In genomic region chr7:128385988-128386387, GRCh38 we compare ENCODE assay signal across 2 cellular contexts.
TF ChIP-seq lines count a peak whose summit lies in the region.
"Not testable (repeated sequence)": the region's sequence is repeated elsewhere in the genome, so short reads cannot be mapped to it uniquely, and the experiment has no call there.

No MANE protein-coding gene starts in this region.

TF ChIP-seq in K562, 482 proteins besides CTCF, POLR2A, EP300 and RAD21:
- TF ChIP-seq CEBPB (tag; IDR thresholded peaks at IDR 0.05) (peak; percentile 83), CEBPG (tag; conservative IDR thresholded peaks at IDR 0.05 in 1 of 2, IDR thresholded peaks at IDR 0.05 in 1 of 2) (peak; percentile 61 to 63)
- not testable (repeated sequence) for TF ChIP-seq CEBPG (CRISPR knock-in tag; IDR thresholded peaks at IDR 0.05)

TF ChIP-seq in H1, 55 proteins besides CTCF, POLR2A, EP300 and RAD21:
- peak; percentile 17; the same call in 1 of the 2 replicates for TF ChIP-seq CEBPB (IDR thresholded peaks at IDR 0.05; ENCODE audit: low read depth, low read length)
